ENCODE assay signal across 24 cellular contexts in the genomic region with DNA sequence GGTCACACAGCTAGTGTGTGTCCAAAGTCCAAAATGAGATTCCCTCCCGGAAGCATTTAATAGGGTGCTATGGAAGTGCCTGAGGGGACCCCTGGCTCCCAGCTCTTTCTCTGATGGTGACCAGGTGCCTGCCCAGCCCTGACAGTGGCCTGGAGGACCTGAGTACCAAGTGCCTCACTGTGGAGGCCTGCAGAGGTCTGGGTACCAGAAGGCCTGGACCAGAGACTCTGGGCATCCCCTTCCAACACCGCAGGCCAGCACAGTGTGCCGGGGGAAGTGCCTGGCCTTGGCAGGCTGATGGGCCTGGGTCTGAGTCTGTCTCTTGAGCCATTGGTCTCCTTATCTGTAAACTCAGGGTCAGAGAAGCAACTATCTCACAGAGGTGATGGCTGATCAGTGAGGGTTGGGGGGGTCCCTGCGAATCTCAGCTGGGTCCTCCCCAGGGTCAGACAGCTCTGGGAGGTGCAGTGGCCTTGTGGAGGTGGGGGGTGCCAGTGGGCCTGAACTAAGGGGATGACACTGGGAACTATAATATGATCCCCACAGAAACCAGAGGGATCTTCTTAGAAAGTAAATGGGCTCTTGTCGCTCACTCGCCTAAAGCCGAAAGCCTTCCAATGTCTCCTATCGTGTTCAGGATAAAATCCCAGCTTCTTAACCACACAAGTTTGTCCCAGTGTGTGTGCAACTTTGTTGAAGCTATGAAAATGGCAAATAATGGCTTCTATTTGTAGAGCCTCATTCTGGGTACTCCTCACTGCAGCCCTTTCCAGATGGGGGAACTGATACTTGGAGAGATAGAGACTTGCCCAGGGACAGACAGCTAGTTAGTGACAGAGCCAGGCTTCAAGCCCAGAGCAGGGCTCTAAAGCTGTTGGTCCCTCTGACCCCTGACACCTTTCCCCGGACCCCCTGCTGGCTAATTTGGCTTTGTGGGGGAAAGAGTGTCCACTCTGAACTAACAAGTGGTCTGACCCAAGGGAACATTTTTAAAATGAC.
DNase-seq lines count a peak whose midpoint lies in the region; ATAC-seq, FAIRE-seq and TF ChIP-seq lines count a peak whose summit lies in the region.
"Had no signal": no experiment of that assay in that cellular context is flagged by ENCODE, and none has a peak within 500 bp of the region (broad histone marks: within the 10 kb centered on the region; RNA-seq: fewer than 3 reads in every experiment).

No MANE protein-coding gene starts in this region.

- POLR2A ChIA-PET in SK-N-SH (lab: Yijun Ruan, JAX), result interaction anchor here (0.7 to 0.9 kb wide), 2 partner anchors 77 to 267 kb away, joined by 3 to 4 read pairs; no protein-coding TSS in a partner anchor

- no peaks in the 10 kb centered on the region for H3K79me2 ChIP-seq in SK-N-SH (ENCODE audit: insufficient read depth)

- no peak overlapping the region for H3K27ac Mint-ChIP-seq in natural killer cell
- H3K27ac Mint-ChIP-seq: CD14-positive monocyte; CD4-positive, alpha-beta T cell; CD8-positive, alpha-beta memory T cell; HFFc6 had no signal

- H3K4me3 ChIP-seq in SK-N-SH (ENCODE audit: low read depth in 2 of 2, low read length in 1 of 2) (no peak overlapping the region), kidney (ENCODE audit: low read length in 2 of 2) (no peak overlapping the region)
- H3K4me3 ChIP-seq: A549; BLaER1 treated with 17β-estradiol and CSF1 and Interleukin-3, amounts not matched to agents 10 nM and 100 nM; HAP-1 had no signal

- H3K9me2 ChIP-seq in SK-N-SH, result no peaks in the 10 kb centered on the region

- no peak for FAIRE-seq in kidney (lab: Jason Lieb, UNC)
- FAIRE-seq: A549, D721Med, G401.6, GM12892, H54 had no signal

- H3K9me3 ChIP-seq in SK-N-SH, result no peaks in the 10 kb centered on the region
- H3K9me3 ChIP-seq in kidney (ENCODE audit: control insufficient read depth in 1 of 2, low read length in 2 of 2), result no peaks in the 10 kb centered on the region
- H3K9me3 ChIP-seq: A549; BE2C; BLaER1 treated with 17β-estradiol and CSF1 and Interleukin-3, amounts not matched to agents 10 nM and 100 nM; HAP-1 had no signal

- no peaks in the 10 kb centered on the region for H3F3A ChIP-seq in SK-N-SH (replicated peaks; ENCODE audit: insufficient read depth)

- no peaks in the 10 kb centered on the region for H3K9me3 Mint-ChIP-seq in natural killer cell
- H3K9me3 Mint-ChIP-seq: CD4-positive, alpha-beta T cell; CD8-positive, alpha-beta memory T cell; HFFc6 had no signal

- H3K27me3 Mint-ChIP-seq in natural killer cell (ENCODE audit: low read depth in 2 of 2), result no peaks in the 10 kb centered on the region

- H3K27ac ChIP-seq in SK-N-SH (ENCODE audit: low read depth in 2 of 2, low read length in 1 of 2), result no peak overlapping the region
- H3K27ac ChIP-seq in kidney (ENCODE audit: low read depth in 2 of 2, low read length in 2 of 2), result no peak overlapping the region
- H3K27ac ChIP-seq: A549; BLaER1 treated with 17β-estradiol and CSF1 and Interleukin-3, amounts not matched to agents 10 nM and 100 nM had no signal

- no peak overlapping the region for H2AFZ ChIP-seq in SK-N-SH (ENCODE audit: low read depth)

- H3K36me3 Mint-ChIP-seq in natural killer cell, result no peaks in the 10 kb centered on the region
- H3K36me3 Mint-ChIP-seq: CD14-positive monocyte; CD8-positive, alpha-beta memory T cell had no signal

- H4K20me1 ChIP-seq in SK-N-SH (ENCODE audit: insufficient read depth), result no peaks in the 10 kb centered on the region

- H3K4me1 Mint-ChIP-seq in natural killer cell, result no peaks in the 10 kb centered on the region
- H3K4me1 Mint-ChIP-seq: CD14-positive monocyte; CD8-positive, alpha-beta memory T cell had no signal

- peaks cover 30% of the 10 kb centered on the region; the same call in 1 of the 2 replicates for H3K27me3 ChIP-seq in SK-N-SH (ENCODE audit: insufficient read depth)
- H3K27me3 ChIP-seq: BE2C; BLaER1 treated with 17β-estradiol and CSF1 and Interleukin-3, amounts not matched to agents 10 nM and 100 nM had no signal

- 79% methylated on average over 7 of the region's 9 CpGs for WGBS in SK-N-SH (ENCODE audit: low lambda C conversion rate)

- H3K4me1 ChIP-seq in SK-N-SH (ENCODE audit: control insufficient read depth in 1 of 2, insufficient read depth in 2 of 2, low read depth in 1 of 2, low read length in 1 of 2) (peaks cover 0 to 26% of the 10 kb centered on the region in 2 experiments; a peak in 2 of 4 replicates), kidney (ENCODE audit: control insufficient read depth in 1 of 2, insufficient read depth in 1 of 2, low read depth in 1 of 2, low read length in 2 of 2) (no peaks in the 10 kb centered on the region)
- H3K4me1 ChIP-seq: BE2C; BLaER1 treated with 17β-estradiol and CSF1 and Interleukin-3, amounts not matched to agents 10 nM and 100 nM; HAP-1 had no signal

- TF ChIP-seq RAD21 in SK-N-SH (IDR thresholded peaks at IDR 0.05; ENCODE audit: low read length), result no peak

- no peak for TF ChIP-seq EP300 in SK-N-SH (IDR thresholded peaks at IDR 0.05; ENCODE audit: borderline replicate concordance in 1 of 2, low read depth in 1 of 2, low read length in 1 of 2)

- no peak overlapping the region for H3K9ac ChIP-seq in SK-N-SH
- no peak overlapping the region for H3K9ac ChIP-seq in kidney (ENCODE audit: low read length in 2 of 2)
- H3K9ac ChIP-seq: BLaER1 treated with 17β-estradiol and CSF1 and Interleukin-3, amounts not matched to agents 10 nM and 100 nM had no signal

- H3K4me3 Mint-ChIP-seq in natural killer cell, result no peak overlapping the region
- H3K4me3 Mint-ChIP-seq: CD14-positive monocyte; CD4-positive, alpha-beta T cell; CD8-positive, alpha-beta memory T cell; HFFc6 had no signal

- ATAC-seq in SK-N-SH treated with all-trans-retinoic acid at 6 μM for 48 hours (no peak), natural killer cell (no peak)
- ATAC-seq: A549 had no signal

- CTCF ChIA-PET in SK-N-SH (lab: Yijun Ruan, JAX), result interaction anchor here (0.7 to 3.4 kb wide), 15 partner anchors 11 to 379 kb away, joined by 3 to 31 read pairs (median 6); no protein-coding TSS in a partner anchor

- H3K36me3 ChIP-seq in SK-N-SH (replicated peaks in 1 of 2; ENCODE audit: control insufficient read depth in 1 of 2, insufficient read depth in 2 of 2, low read length in 1 of 2) (no peaks in the 10 kb centered on the region), kidney (ENCODE audit: control insufficient read depth in 1 of 2, insufficient read depth in 2 of 2, low read length in 2 of 2) (no peaks in the 10 kb centered on the region)
- H3K36me3 ChIP-seq: BE2C; BLaER1 treated with 17β-estradiol and CSF1 and Interleukin-3, amounts not matched to agents 10 nM and 100 nM; HAP-1 had no signal

- no peak overlapping the region for H3K4me2 ChIP-seq in SK-N-SH
- H3K4me2 ChIP-seq: A549; BLaER1 treated with 17β-estradiol and CSF1 and Interleukin-3, amounts not matched to agents 10 nM and 100 nM had no signal

- peak; percentile 63 for DNase-seq in SK-N-SH
- DNase-seq in kidney, result peak; percentile 57
- peak; percentile 52 for DNase-seq in posterior vena cava (ENCODE audit: low spot score)
- DNase-seq in natural killer cell, result no peak
- DNase-seq in NCI-H1417 treated with DMSO at 0.1 percent for 48 hours (lab: John Stamatoyannopoulos, UW), result no peak
- DNase-seq: 8988T; ACHN; AML-193; BE2C; CD4-positive, alpha-beta T cell; CD8-positive, alpha-beta memory T cell; DMS153; DND-41; GOT3; HFFc6 had no signal

- TF ChIP-seq CTCF in SK-N-SH (IDR thresholded peaks at IDR 0.05) (no peak), kidney (IDR thresholded peaks at IDR 0.05; ENCODE audit: borderline replicate concordance, extremely low read depth, insufficient read depth) (no peak), natural killer cell (IDR thresholded peaks at IDR 0.05) (no peak)

- intact Hi-C loops in kidney (cut with DNase I) (no loop called here), posterior vena cava (cut with DNase I) (no loop called here), natural killer cell (cut with micrococcal nuclease) (no loop called here)

TF ChIP-seq in SK-N-SH, 30 proteins besides CTCF, POLR2A, EP300 and RAD21:
- TF ChIP-seq JUND (IDR thresholded peaks at IDR 0.05) (no peak), POLR2AphosphoS5 (IDR thresholded peaks at IDR 0.05; ENCODE audit: low read depth, low read length) (no peak), GATA2 (CRISPR knock-in tag; IDR thresholded peaks at IDR 0.05) (peak; percentile 19; the same call in 1 of the 2 replicates), CHD2 (IDR thresholded peaks at IDR 0.05; ENCODE audit: low read length, partially characterized antibody) (peak; percentile 11)
- TF ChIP-seq, protein P1, sequence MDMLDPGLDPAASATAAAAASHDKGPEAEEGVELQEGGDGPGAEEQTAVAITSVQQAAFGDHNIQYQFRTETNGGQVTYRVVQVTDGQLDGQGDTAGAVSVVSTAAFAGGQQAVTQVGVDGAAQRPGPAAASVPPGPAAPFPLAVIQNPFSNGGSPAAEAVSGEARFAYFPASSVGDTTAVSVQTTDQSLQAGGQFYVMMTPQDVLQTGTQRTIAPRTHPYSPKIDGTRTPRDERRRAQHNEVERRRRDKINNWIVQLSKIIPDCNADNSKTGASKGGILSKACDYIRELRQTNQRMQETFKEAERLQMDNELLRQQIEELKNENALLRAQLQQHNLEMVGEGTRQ (IDR thresholded peaks at IDR 0.05; ENCODE audit: borderline replicate concordance, low read depth, low read length), result no peak

TF ChIP-seq in SK-N-SH treated with all-trans-retinoic acid at 6 μM for 48 hours, 23 proteins besides CTCF, POLR2A, EP300 and RAD21:
- no peak for TF ChIP-seq RARB (CRISPR knock-in tag; IDR thresholded peaks at IDR 0.05)
- TF ChIP-seq, protein P2, sequence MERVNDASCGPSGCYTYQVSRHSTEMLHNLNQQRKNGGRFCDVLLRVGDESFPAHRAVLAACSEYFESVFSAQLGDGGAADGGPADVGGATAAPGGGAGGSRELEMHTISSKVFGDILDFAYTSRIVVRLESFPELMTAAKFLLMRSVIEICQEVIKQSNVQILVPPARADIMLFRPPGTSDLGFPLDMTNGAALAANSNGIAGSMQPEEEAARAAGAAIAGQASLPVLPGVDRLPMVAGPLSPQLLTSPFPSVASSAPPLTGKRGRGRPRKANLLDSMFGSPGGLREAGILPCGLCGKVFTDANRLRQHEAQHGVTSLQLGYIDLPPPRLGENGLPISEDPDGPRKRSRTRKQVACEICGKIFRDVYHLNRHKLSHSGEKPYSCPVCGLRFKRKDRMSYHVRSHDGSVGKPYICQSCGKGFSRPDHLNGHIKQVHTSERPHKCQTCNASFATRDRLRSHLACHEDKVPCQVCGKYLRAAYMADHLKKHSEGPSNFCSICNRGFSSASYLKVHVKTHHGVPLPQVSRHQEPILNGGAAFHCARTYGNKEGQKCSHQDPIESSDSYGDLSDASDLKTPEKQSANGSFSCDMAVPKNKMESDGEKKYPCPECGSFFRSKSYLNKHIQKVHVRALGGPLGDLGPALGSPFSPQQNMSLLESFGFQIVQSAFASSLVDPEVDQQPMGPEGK (CRISPR knock-in tag; IDR thresholded peaks at IDR 0.05; ENCODE audit: borderline replicate concordance), result no peak
- no peak for TF ChIP-seq ISL1 (CRISPR knock-in tag; IDR thresholded peaks at IDR 0.05)
- TF ChIP-seq ZNF8 (CRISPR knock-in tag; IDR thresholded peaks at IDR 0.05), result no peak

Comparison
In these comparisons a context has a peak if more than half of its experiments do, and no peak if none do; other contexts are left out.
1. DNase-seq: peak in SK-N-SH (single experiment), kidney (single experiment) and posterior vena cava (single experiment); none in natural killer cell (single experiment) and NCI-H1417 treated with DMSO at 0.1 percent for 48 hours (single experiment).